In genomic region chr1:109263597-109264378, GRCh38 we compare ENCODE assay signal across 1 cellular context.
A peak's percentile ranks its signal among the peaks of the same experiment; 100 is the strongest.
TF ChIP-seq lines count a peak whose summit lies in the region.

No MANE protein-coding gene starts in this region.

TF ChIP-seq in WTC11, 78 proteins besides CTCF, POLR2A, EP300 and RAD21 (continued from another document):
- peak; percentile 55; the same call in 1 of the 2 replicates for TF ChIP-seq GABPB1 (CRISPR knock-in tag; IDR thresholded peaks at IDR 0.05)
- TF ChIP-seq GTF2I (CRISPR knock-in tag; conservative IDR thresholded peaks at IDR 0.05): no peak
- no peak for TF ChIP-seq NFATC4 (CRISPR knock-in tag; IDR thresholded peaks at IDR 0.05)
- TF ChIP-seq JAZF1 (CRISPR knock-in tag; IDR thresholded peaks at IDR 0.05): no peak
- TF ChIP-seq ZMAT4 (CRISPR knock-in tag; IDR thresholded peaks at IDR 0.05): no peak
- peak; percentile 64 for TF ChIP-seq NR2C2 (CRISPR knock-in tag; IDR thresholded peaks at IDR 0.05)
- TF ChIP-seq USF2 (CRISPR knock-in tag; IDR thresholded peaks at IDR 0.05): no peak
- TF ChIP-seq ARID4B (CRISPR knock-in tag; IDR thresholded peaks at IDR 0.05; ENCODE audit: borderline replicate concordance): peak; percentile 96
- TF ChIP-seq PREB (CRISPR knock-in tag; IDR thresholded peaks at IDR 0.05; ENCODE audit: borderline replicate concordance): no peak
- TF ChIP-seq ATF1 (CRISPR knock-in tag; IDR thresholded peaks at IDR 0.05): no peak
- no peak for TF ChIP-seq HMGA2 (CRISPR knock-in tag; IDR thresholded peaks at IDR 0.05)
- TF ChIP-seq ESRRA (CRISPR knock-in tag; IDR thresholded peaks at IDR 0.05; ENCODE audit: borderline replicate concordance): no peak; the same call in 1 of the 2 replicates
- TF ChIP-seq ZNF219 (CRISPR knock-in tag; IDR thresholded peaks at IDR 0.05; ENCODE audit: borderline replicate concordance): no peak
- peak; percentile 83 for TF ChIP-seq ZNF121 (CRISPR knock-in tag; IDR thresholded peaks at IDR 0.05)
- no peak for TF ChIP-seq ZSCAN18 (CRISPR knock-in tag; IDR thresholded peaks at IDR 0.05)
- peak; percentile 71 for TF ChIP-seq RELA (CRISPR knock-in tag; IDR thresholded peaks at IDR 0.05; ENCODE audit: borderline replicate concordance)
- no peak for TF ChIP-seq ERG (CRISPR knock-in tag; IDR thresholded peaks at IDR 0.05)
- 0 out of 2 replicates have a peak, but pooled peaks have one; percentile 58 for TF ChIP-seq IRF1 (CRISPR knock-in tag; IDR thresholded peaks at IDR 0.05)
- no peak for TF ChIP-seq ATF6 (CRISPR knock-in tag; IDR thresholded peaks at IDR 0.05)
- no peak for TF ChIP-seq SOX15 (CRISPR knock-in tag; IDR thresholded peaks at IDR 0.05)
- peak; percentile 65; the same call in 1 of the 2 replicates for TF ChIP-seq E2F5 (CRISPR knock-in tag; IDR thresholded peaks at IDR 0.05)
- TF ChIP-seq FOXJ3 (CRISPR knock-in tag; IDR thresholded peaks at IDR 0.05; ENCODE audit: borderline replicate concordance): no peak
- peak; percentile 76 for TF ChIP-seq SP1 (CRISPR knock-in tag; conservative IDR thresholded peaks at IDR 0.05)
- peak; percentile 90 for TF ChIP-seq E2F1 (CRISPR knock-in tag; IDR thresholded peaks at IDR 0.05)
- TF ChIP-seq NR1H2 (CRISPR knock-in tag; IDR thresholded peaks at IDR 0.05): no peak
- TF ChIP-seq MXD4 (CRISPR knock-in tag; IDR thresholded peaks at IDR 0.05; ENCODE audit: borderline replicate concordance): no peak
- no peak for TF ChIP-seq EMX1 (CRISPR knock-in tag; IDR thresholded peaks at IDR 0.05)
- TF ChIP-seq ETV6 (CRISPR knock-in tag; IDR thresholded peaks at IDR 0.05): peak; percentile 94
- no peak for TF ChIP-seq ZNF416 (CRISPR knock-in tag; IDR thresholded peaks at IDR 0.05)
- no peak for TF ChIP-seq ZNF138 (CRISPR knock-in tag; conservative IDR thresholded peaks at IDR 0.05)
- TF ChIP-seq CREB1 (CRISPR knock-in tag; IDR thresholded peaks at IDR 0.05): peak; percentile 82
- TF ChIP-seq SMAD4 (CRISPR knock-in tag; IDR thresholded peaks at IDR 0.05): peak; percentile 86; the same call in 1 of the 2 replicates
- peak; percentile 73; the same call in 1 of the 2 replicates for TF ChIP-seq NFE2L1 (CRISPR knock-in tag; IDR thresholded peaks at IDR 0.05)
- TF ChIP-seq MAX (CRISPR knock-in tag; IDR thresholded peaks at IDR 0.05): peak; percentile 98
- TF ChIP-seq FOXP4 (CRISPR knock-in tag; IDR thresholded peaks at IDR 0.05): peak; percentile 90
- TF ChIP-seq ZNF532 (CRISPR knock-in tag; IDR thresholded peaks at IDR 0.05; ENCODE audit: borderline replicate concordance): peak; percentile 69; the same call in 1 of the 2 replicates
- no peak for TF ChIP-seq PRRX2 (CRISPR knock-in tag; IDR thresholded peaks at IDR 0.05)
